ENCODE assay signal across 10 cellular contexts in genomic region chr10:82796510-82796909, GRCh38.
DNase-seq lines count a peak whose midpoint lies in the region; ATAC-seq, FAIRE-seq and TF ChIP-seq lines count a peak whose summit lies in the region.
"Had no signal": no experiment of that assay in that cellular context is flagged by ENCODE, and none has a peak within 500 bp of the region (broad histone marks: within the 10 kb centered on the region; RNA-seq: fewer than 3 reads in every experiment).

No MANE protein-coding gene starts in this region.

- ATAC-seq in A549 (no peak), HG02852 (IDR thresholded peaks at IDR 0.05; ENCODE audit: unreplicated experiment) (no peak), T-cell (replicated peaks in 1 of 4) (no peak)

- no peaks in the 10 kb centered on the region for H3K36me3 Mint-ChIP-seq in T-cell

- no peaks in the 10 kb centered on the region for H3K27me3 ChIP-seq in ovary

- TF ChIP-seq EP300 in A549 (IDR thresholded peaks at IDR 0.05) (no peak), ovary (IDR thresholded peaks at IDR 0.05) (no peak)

- H3K4me2 ChIP-seq in A549: no peak overlapping the region

- H3K4me3 ChIP-seq in A549 (no peak overlapping the region), GM12865 (ENCODE audit: low read depth, low read length) (no peak overlapping the region), fibroblast of mammary gland (ENCODE audit: control insufficient read depth, low read depth, low read length) (no peak overlapping the region), ovary (no peak overlapping the region)
- H3K4me3 ChIP-seq: SK-N-MC had no signal

- H3K4me3 Mint-ChIP-seq in T-cell: no peak overlapping the region

- H3K27me3 Mint-ChIP-seq in T-cell: no peaks in the 10 kb centered on the region

- TF ChIP-seq CTCF in A549 (IDR thresholded peaks at IDR 0.05) (peak; percentile 25; the same call in 2 of the 3 replicates), GM12865 (IDR thresholded peaks at IDR 0.05; ENCODE audit: insufficient read depth, low read depth, low read length, missing control alignments) (peak; percentile 21), fibroblast of mammary gland (conservative IDR thresholded peaks at IDR 0.05; ENCODE audit: control insufficient read depth, insufficient read depth, low read depth, low read length) (peak; percentile 27), ovary (IDR thresholded peaks at IDR 0.05) (no peak)

- H3K36me3 ChIP-seq in ovary: no peaks in the 10 kb centered on the region

- H3K9me3 ChIP-seq in A549 (no peaks in the 10 kb centered on the region), ovary (no peaks in the 10 kb centered on the region)

- H3K9me3 Mint-ChIP-seq in T-cell: peaks cover 0 to 4% (median 0%) of the 10 kb centered on the region in 3 donors

- CTCF ChIA-PET in A549 (lab: Yijun Ruan, JAX) (interaction anchor here (0.7 to 2.8 kb wide), 3 partner anchors 220 to 1077 kb away, joined by 3 to 11 read pairs (median 6); no protein-coding TSS in a partner anchor), T-cell (lab: Charles Lee) (interaction anchor here in 1 of 2 donors (0.9 kb wide), 1 partner anchor 1075 kb away, joined by 3 read pairs; no protein-coding TSS in a partner anchor)

- peak; percentile 32 to 39; a peak in 4 of 5 replicates for TF ChIP-seq RAD21 in A549 (conservative IDR thresholded peaks at IDR 0.05 in 1 of 2, IDR thresholded peaks at IDR 0.05 in 1 of 2)

- FAIRE-seq in A549 (lab: Jason Lieb, UNC): no peak

- no peak overlapping the region for H3K27ac Mint-ChIP-seq in T-cell

- no peak overlapping the region for H3K27ac ChIP-seq in A549
- H3K27ac ChIP-seq in ovary: no peak overlapping the region
- H3K27ac ChIP-seq: SK-N-MC had no signal

- no peak for DNase-seq in A549 (ENCODE audit: low read depth in 1 of 2, low spot score in 1 of 2)
- DNase-seq in GM12865 (ENCODE audit: low read depth): no peak
- peak; percentile 14 for DNase-seq in RPMI7951 (ENCODE audit: low read depth)
- peak; percentile 4 for DNase-seq in fibroblast of mammary gland (ENCODE audit: low read depth)
- no peak for DNase-seq in ovary
- no peak for DNase-seq in T-cell
- DNase-seq in AG08396 (ENCODE audit: low spot score): no peak
- DNase-seq: nucleus accumbens had no signal

- H3K4me1 ChIP-seq in A549: no peaks in the 10 kb centered on the region
- no peaks in the 10 kb centered on the region for H3K4me1 ChIP-seq in ovary (ENCODE audit: insufficient read depth)

- POLR2A ChIA-PET in A549 (lab: Yijun Ruan, JAX) (no interaction called here), T-cell (lab: Charles Lee) (no interaction called here)

- intact Hi-C loops in ovary (cut with DNase I): loop anchor here in 3 of 4 donors (5.0 to 10.0 kb wide), 2 partner anchors 1076 to 1078 kb away; no protein-coding TSS in a partner anchor

- no peak for TF ChIP-seq POLR2A in A549 (IDR thresholded peaks at IDR 0.05; ENCODE audit: low read length)
- no peak for TF ChIP-seq POLR2A in ovary (IDR thresholded peaks at IDR 0.05)

- H3K4me1 Mint-ChIP-seq in T-cell: no peaks in the 10 kb centered on the region

TF ChIP-seq in A549, 52 proteins besides CTCF, POLR2A, EP300 and RAD21:
- TF ChIP-seq BCL3 (IDR thresholded peaks at IDR 0.05) (no peak), SMC3 (IDR thresholded peaks at IDR 0.05) (peak; percentile 28; the same call in 1 of the 3 replicates)

Comparison
In these comparisons a context has a peak if more than half of its experiments do, and no peak if none do; other contexts are left out.
1. DNase-seq: peak in RPMI7951 (single experiment) and fibroblast of mammary gland (single experiment); none in A549 (0 of 2), GM12865 (single experiment), ovary (0 of 5), T-cell (0 of 34) and AG08396 (single experiment).
2. CTCF ChIP-seq: peak in A549 (single experiment), GM12865 (single experiment) and fibroblast of mammary gland (single experiment); none in ovary (0 of 3).